Comparison of ENCODE assay signal across 8 cellular contexts in genomic region chr2:90069290-90069894, GRCh38.
DNase-seq lines count a peak whose midpoint lies in the region; ATAC-seq and TF ChIP-seq lines count a peak whose summit lies in the region.

No MANE protein-coding gene starts in this region.

- H3K4me1 ChIP-seq in right lobe of liver, result no peaks in the 10 kb centered on the region

- no peak overlapping the region for H3K4me3 ChIP-seq in right lobe of liver

- 57% methylated on average over 5 of the region's 13 CpGs for WGBS in right lobe of liver (ENCODE audit: insufficient coverage, low coverage, low lambda C conversion rate, missing lambda C conversion rate)

- no peaks in the 10 kb centered on the region for H3K36me3 Mint-ChIP-seq in activated B cell treated with CpG ODN at 0.5 μM for 24 hours (ENCODE audit: low read depth)
- no peaks in the 10 kb centered on the region for H3K36me3 Mint-ChIP-seq in natural killer cell

- H3K9me3 ChIP-seq in right lobe of liver, result no peaks in the 10 kb centered on the region

- no peak for TF ChIP-seq POLR2A in right lobe of liver (IDR thresholded peaks at IDR 0.05)

- H3K27ac ChIP-seq in right lobe of liver, result no peak overlapping the region

- DNase-seq in COR-L47 (lab: John Stamatoyannopoulos, UW), result peak; percentile 19
- peak; percentile 52 for DNase-seq in HT1080 (ENCODE audit: low read depth)
- DNase-seq in activated B cell treated with CpG ODN at 0.5 μM for 24 hours, result peak; percentile 34
- DNase-seq in right lobe of liver, result peak; percentile 49 to 68 (median 62)
- no peak for DNase-seq in stimulated activated naive CD4-positive, alpha-beta T cell (lab: John Stamatoyannopoulos, UW)
- DNase-seq in natural killer cell, result no peak
- no peak for DNase-seq in NCI-H524 treated with DMSO at 0.1 percent for 48 hours (lab: John Stamatoyannopoulos, UW)

- peaks cover 24% of the 10 kb centered on the region for H3K27me3 Mint-ChIP-seq in activated B cell treated with CpG ODN at 0.5 μM for 24 hours
- no peaks in the 10 kb centered on the region for H3K27me3 Mint-ChIP-seq in natural killer cell (ENCODE audit: low read depth in 2 of 2)

- ATAC-seq in GM18861 (IDR thresholded peaks at IDR 0.05; ENCODE audit: unreplicated experiment) (peak; percentile 86), activated B cell treated with CpG ODN at 0.5 μM for 24 hours (ENCODE audit: low read depth) (no peak), right lobe of liver (peak; percentile 85 to 91 (median 89)), natural killer cell (no peak)

- no peak overlapping the region for H3K27ac Mint-ChIP-seq in activated B cell treated with CpG ODN at 0.5 μM for 24 hours
- no peak overlapping the region for H3K27ac Mint-ChIP-seq in natural killer cell

- H3K4me3 Mint-ChIP-seq in activated B cell treated with CpG ODN at 0.5 μM for 24 hours (no peak overlapping the region), natural killer cell (no peak overlapping the region)

- TF ChIP-seq CTCF in activated B cell treated with CpG ODN at 0.5 μM for 24 hours (IDR thresholded peaks at IDR 0.05) (no peak), right lobe of liver (IDR thresholded peaks at IDR 0.05) (peak; percentile 20 to 78 (median 66)), natural killer cell (IDR thresholded peaks at IDR 0.05) (no peak)

- H3K4me1 Mint-ChIP-seq in activated B cell treated with CpG ODN at 0.5 μM for 24 hours, result no peaks in the 10 kb centered on the region
- no peaks in the 10 kb centered on the region for H3K4me1 Mint-ChIP-seq in natural killer cell

- H3K9me3 Mint-ChIP-seq in activated B cell treated with CpG ODN at 0.5 μM for 24 hours (no peaks in the 10 kb centered on the region), natural killer cell (peaks cover 0 to 3% of the 10 kb centered on the region in 2 donors)

- POLR2A ChIA-PET in activated B cell treated with CpG ODN at 0.5 μM for 24 hours (lab: Charles Lee), result no interaction called here

- intact Hi-C loops in activated B cell treated with CpG ODN at 0.5 μM for 24 hours (cut with micrococcal nuclease), result no loop called here
- intact Hi-C loops in right lobe of liver (cut with DNase I), result no loop called here
- intact Hi-C loops in natural killer cell (cut with micrococcal nuclease), result no loop called here

- CTCF ChIA-PET in activated B cell treated with CpG ODN at 0.5 μM for 24 hours (lab: Charles Lee), result no interaction called here

- no peaks in the 10 kb centered on the region for H3K36me3 ChIP-seq in right lobe of liver

- no peaks in the 10 kb centered on the region for H3K27me3 ChIP-seq in right lobe of liver

Comparison
In these comparisons a context has a peak if more than half of its experiments do, and no peak if none do; other contexts are left out.
1. DNase-seq: peak in COR-L47 (single experiment), HT1080 (single experiment), activated B cell treated with CpG ODN at 0.5 μM for 24 hours (single experiment) and right lobe of liver (3 of 3); none in stimulated activated naive CD4-positive, alpha-beta T cell (0 of 6), natural killer cell (single experiment) and NCI-H524 treated with DMSO at 0.1 percent for 48 hours (single experiment).
2. ATAC-seq: peak in GM18861 (single experiment) and right lobe of liver (4 of 4); none in activated B cell treated with CpG ODN at 0.5 μM for 24 hours (single experiment) and natural killer cell (0 of 3).
3. CTCF ChIP-seq: peak in right lobe of liver (4 of 4); none in activated B cell treated with CpG ODN at 0.5 μM for 24 hours (single experiment) and natural killer cell (single experiment).